In genomic region chr22:49011379-49011768, GRCh38 we compare ENCODE assay signal across 27 cellular contexts.
DNase-seq lines count a peak whose midpoint lies in the region; ATAC-seq, FAIRE-seq and TF ChIP-seq lines count a peak whose summit lies in the region.
"Had no signal": no experiment of that assay in that cellular context is flagged by ENCODE, and none has a peak within 500 bp of the region (broad histone marks: within the 10 kb centered on the region; RNA-seq: fewer than 3 reads in every experiment).

No MANE protein-coding gene starts in this region.

- CTCF ChIA-PET in HepG2 (lab: Yijun Ruan, JAX; ENCODE audit: low intra/inter-chr PET ratio, low total read pairs): no interaction called here

- H2AFZ ChIP-seq in HepG2 (ENCODE audit: low read length): no peak overlapping the region

- in situ Hi-C loops in HepG2 (cut with HindIII; ENCODE audit: extremely low pct_ligation_motif_present, low pct_unique_long_range_greater_than_20kb): no loop called here

- DNase-seq in D341Med (ENCODE audit: low spot score) (peak; percentile 10), WERI-Rb-1 (peak; percentile 2), HepG2 (ENCODE audit: low spot score) (no peak), spleen (peak; percentile 61), NCI-H2107 treated with DMSO at 0.1 percent for 48 hours (lab: John Stamatoyannopoulos, UW; ENCODE audit: unreplicated experiment) (no peak)
- DNase-seq: activated naive CD4-positive, alpha-beta T cell treated with anti-CD3 and anti-CD28 coated beads, Interleukin-2, amount 10 ng/mL, durations not matched to agents 7 days and 5 days; activated T-cell treated with anti-CD3 and anti-CD28 coated beads, Interleukin-2, amount 50 U/mL, for 72 hours; amygdala; Caco-2; DND-41; effector CD8-positive, alpha-beta T cell; foreskin fibroblast; KG1; MG63; NCI-H1417; NCI-H2081 treated with DMSO at 0.1 percent for 48 hours; NCI-H774; stimulated activated naive CD4-positive, alpha-beta T cell treated with Interleukin-2 at 50 U/mL for 16 hours; T-helper 1 cell had no signal

- H3K79me2 ChIP-seq in HepG2 (ENCODE audit: insufficient read depth, low read length): no peaks in the 10 kb centered on the region

- no TSS peak for BruUV-seq in HepG2 (replicated peaks; lab: Mats Ljungman, UMichigan)

- H3K9me3 ChIP-seq in WERI-Rb-1 (ENCODE audit: severe bottlenecking): no peaks in the 10 kb centered on the region
- no peaks in the 10 kb centered on the region for H3K9me3 ChIP-seq in HepG2 (ENCODE audit: low read length)
- no peaks in the 10 kb centered on the region for H3K9me3 ChIP-seq in spleen
- H3K9me3 ChIP-seq: Caco-2, MG63, SJSA1 had no signal

- ATAC-seq in HepG2 (peak; percentile 28; the same call in 1 of the 3 replicates), GM18873 (IDR thresholded peaks at IDR 0.05; ENCODE audit: low FRiP score, unreplicated experiment) (no peak), HG02840 (IDR thresholded peaks at IDR 0.05; ENCODE audit: low FRiP score, unreplicated experiment) (no peak)
- ATAC-seq: activated T-cell treated with anti-CD3 and anti-CD28 coated beads, Interleukin-2, amount 50 U/mL, for 72 hours; HCT116 had no signal

- H4K20me1 ChIP-seq in HepG2 (ENCODE audit: insufficient read depth, low read length): no peaks in the 10 kb centered on the region

- intact Hi-C loops in HepG2 (cut with micrococcal nuclease; ENCODE audit: unreplicated experiment) (no loop called here), spleen (cut with DNase I; ENCODE audit: low total_unique reads) (no loop called here)

- 8% methylated on average over 6 of the region's 11 CpGs for WGBS in HepG2 (ENCODE audit: low lambda C conversion rate)
- WGBS in spleen, 5 donors: 65 to 86% (median 76%) methylated on average over 4 to 11 of the region's 11 CpGs

- H3K4me1 ChIP-seq in HepG2 (ENCODE audit: insufficient read depth, low read length) (peaks cover 12% of the 10 kb centered on the region), spleen (peaks cover 0 to 9% (median 0%) of the 10 kb centered on the region in 6 donors)
- H3K4me1 ChIP-seq: Caco-2, SJSA1 had no signal

- no peak overlapping the region for H3K27ac ChIP-seq in WERI-Rb-1
- no peak overlapping the region for H3K27ac ChIP-seq in HepG2 (ENCODE audit: extremely low read length, insufficient read depth, low read length)
- H3K27ac ChIP-seq in spleen: no peak overlapping the region
- H3K27ac ChIP-seq: C4-2B, SJSA1 had no signal

- H3K36me3 ChIP-seq in WERI-Rb-1: no peaks in the 10 kb centered on the region
- no peaks in the 10 kb centered on the region for H3K36me3 ChIP-seq in HepG2 (replicated peaks in 1 of 2; ENCODE audit: control insufficient read depth in 1 of 2, insufficient read depth in 2 of 2, low read length in 2 of 2)
- H3K36me3 ChIP-seq in spleen: no peaks in the 10 kb centered on the region
- H3K36me3 ChIP-seq: MG63, SJSA1 had no signal

- TF ChIP-seq EP300 in HepG2 (IDR thresholded peaks at IDR 0.05; ENCODE audit: low read depth in 2 of 2, low read length in 2 of 2): no peak
- TF ChIP-seq EP300 in HepG2 (CRISPR knock-in tag; IDR thresholded peaks at IDR 0.05; ENCODE audit: borderline replicate concordance): no peak

- no peak for TF ChIP-seq CTCF in WERI-Rb-1 (IDR thresholded peaks at IDR 0.05; ENCODE audit: low read depth, low read length)
- TF ChIP-seq CTCF in HepG2 (CRISPR knock-in tag; IDR thresholded peaks at IDR 0.05): no peak
- TF ChIP-seq CTCF in spleen (IDR thresholded peaks at IDR 0.05 in 8 of 11, conservative IDR thresholded peaks at IDR 0.05 in 3 of 11): no peak

- TF ChIP-seq POLR2A in HepG2 (IDR thresholded peaks at IDR 0.05; ENCODE audit: insufficient read depth in 1 of 2, low read depth in 2 of 2, low read length in 2 of 2) (no peak), spleen (IDR thresholded peaks at IDR 0.05) (no peak)

- no peak overlapping the region for H3K4me2 ChIP-seq in HepG2 (ENCODE audit: low read depth, low read length)

- no peak overlapping the region for H3K9ac ChIP-seq in HepG2 (ENCODE audit: insufficient read depth, low read depth, low read length)

- no peak for TF ChIP-seq RAD21 in HepG2 (CRISPR knock-in tag; IDR thresholded peaks at IDR 0.05)

- H3K4me3 ChIP-seq in WERI-Rb-1 (ENCODE audit: low read depth, low read length) (no peak overlapping the region), HepG2 (replicated peaks in 1 of 3; ENCODE audit: insufficient read depth in 1 of 3, low read depth in 2 of 3, low read length in 3 of 3) (no peak overlapping the region), spleen (no peak overlapping the region)
- H3K4me3 ChIP-seq: MG63, SJSA1 had no signal

- no peaks in the 10 kb centered on the region for H3K27me3 ChIP-seq in WERI-Rb-1 (ENCODE audit: insufficient read depth, low read depth, severe bottlenecking)
- H3K27me3 ChIP-seq in HepG2 (ENCODE audit: control insufficient read depth in 1 of 2, insufficient read depth in 2 of 2, low read length in 2 of 2): peaks cover 3 to 73% of the 10 kb centered on the region in 2 experiments; a peak in 4 of 5 replicates
- peaks cover 0 to 30% (median 0%) of the 10 kb centered on the region in 7 donors for H3K27me3 ChIP-seq in spleen (replicated peaks in 1 of 7)
- H3K27me3 ChIP-seq: MG63, SJSA1 had no signal

- POLR2A ChIA-PET in HepG2 (lab: Yijun Ruan, JAX): no interaction called here

- FAIRE-seq in HepG2 (lab: Jason Lieb, UNC): no peak
- FAIRE-seq: bronchial epithelial cell, GM18507, keratinocyte had no signal

TF ChIP-seq in HepG2, 621 proteins besides CTCF, POLR2A, EP300 and RAD21 (continues in another document):
- no peak for TF ChIP-seq ZNF512B (CRISPR knock-in tag; IDR thresholded peaks at IDR 0.05; ENCODE audit: borderline replicate concordance)
- TF ChIP-seq, protein P1, sequence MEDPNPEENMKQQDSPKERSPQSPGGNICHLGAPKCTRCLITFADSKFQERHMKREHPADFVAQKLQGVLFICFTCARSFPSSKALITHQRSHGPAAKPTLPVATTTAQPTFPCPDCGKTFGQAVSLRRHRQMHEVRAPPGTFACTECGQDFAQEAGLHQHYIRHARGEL (CRISPR knock-in tag; IDR thresholded peaks at IDR 0.05): no peak
- TF ChIP-seq ZNF207 (IDR thresholded peaks at IDR 0.05; ENCODE audit: borderline replicate concordance): no peak
- no peak for TF ChIP-seq SALL1 (CRISPR knock-in tag; IDR thresholded peaks at IDR 0.05)
- no peak for TF ChIP-seq CC2D1A (CRISPR knock-in tag; IDR thresholded peaks at IDR 0.05)
- no peak for TF ChIP-seq TBX3 (IDR thresholded peaks at IDR 0.05; ENCODE audit: borderline replicate concordance)
- no peak for TF ChIP-seq HNF4G (IDR thresholded peaks at IDR 0.05; ENCODE audit: borderline replicate concordance, low read depth, low read length)
- no peak for TF ChIP-seq HNF4G (CRISPR knock-in tag; IDR thresholded peaks at IDR 0.05; ENCODE audit: borderline replicate concordance, low read depth)
- no peak for TF ChIP-seq ZBTB7A (CRISPR knock-in tag; IDR thresholded peaks at IDR 0.05)
- no peak for TF ChIP-seq ZNF710 (CRISPR knock-in tag; IDR thresholded peaks at IDR 0.05; ENCODE audit: borderline replicate concordance)
- no peak for TF ChIP-seq TRAFD1 (CRISPR knock-in tag; IDR thresholded peaks at IDR 0.05; ENCODE audit: borderline replicate concordance)
- no peak for TF ChIP-seq PAWR (CRISPR knock-in tag; IDR thresholded peaks at IDR 0.05; ENCODE audit: borderline replicate concordance)
- no peak for TF ChIP-seq ZNF761 (CRISPR knock-in tag; conservative IDR thresholded peaks at IDR 0.05)

Comparison
In these comparisons a context has a peak if more than half of its experiments do, and no peak if none do; other contexts are left out.
1. DNase-seq: peak in D341Med (single experiment), WERI-Rb-1 (single experiment) and spleen (single experiment); none in HepG2 (single experiment) and NCI-H2107 treated with DMSO at 0.1 percent for 48 hours (single experiment).